27 cellular contexts compared by ENCODE assay signal in genomic region chr6:152151930-152152329, GRCh38.
DNase-seq lines count a peak whose midpoint lies in the region; ATAC-seq and TF ChIP-seq lines count a peak whose summit lies in the region.
"Had no signal": no experiment of that assay in that cellular context is flagged by ENCODE, and none has a peak within 500 bp of the region (broad histone marks: within the 10 kb centered on the region; RNA-seq: fewer than 3 reads in every experiment).

No MANE protein-coding gene starts in this region.

- H3K4me3 ChIP-seq in tibial artery = no peak overlapping the region
- H3K4me3 ChIP-seq: GM23338, neural progenitor cell, transverse colon had no signal

- H3K27me3 Mint-ChIP-seq in central memory CD8-positive, alpha-beta T cell = no peaks in the 10 kb centered on the region
- H3K27me3 Mint-ChIP-seq in naive thymus-derived CD8-positive, alpha-beta T cell = no peaks in the 10 kb centered on the region

- H3K36me3 Mint-ChIP-seq in central memory CD8-positive, alpha-beta T cell (ENCODE audit: insufficient read depth) = peaks cover 86% of the 10 kb centered on the region
- peaks cover 5 to 97% (median 24%) of the 10 kb centered on the region in 3 donors for H3K36me3 Mint-ChIP-seq in naive thymus-derived CD8-positive, alpha-beta T cell

- POLR2A ChIA-PET in naive thymus-derived CD8-positive, alpha-beta T cell (lab: Charles Lee) = no interaction called here

- no peak for TF ChIP-seq CTCF in tibial artery (IDR thresholded peaks at IDR 0.05)

- H3K27me3 ChIP-seq in tibial artery = no peaks in the 10 kb centered on the region
- H3K27me3 ChIP-seq: neural progenitor cell, transverse colon had no signal

- H3K9me3 Mint-ChIP-seq in central memory CD8-positive, alpha-beta T cell = no peaks in the 10 kb centered on the region
- H3K9me3 Mint-ChIP-seq in naive thymus-derived CD8-positive, alpha-beta T cell = no peaks in the 10 kb centered on the region
- H3K9me3 Mint-ChIP-seq: activated T-helper 1 cell treated with anti-CD3 and anti-CD28 coated beads, Interleukin-12 subunit alpha, Interleukin-12 subunit beta, Interleukin-2, Interleukin-4 antibody, amounts not matched to agents 30 ng/mL and 10 ng/mL and 1 ng/mL, durations not matched to agents 14 hours and 24 hours and 36 hours; GM23338; neural progenitor cell; T-helper 1 cell treated with Interleukin-12 subunit alpha and Interleukin-12 subunit beta and Interleukin-4 antibody, amounts not matched to agents 30 μg/mL and 1 μg/mL, for 36 hours had no signal

- peaks cover 7% of the 10 kb centered on the region for H3K4me1 Mint-ChIP-seq in central memory CD8-positive, alpha-beta T cell
- H3K4me1 Mint-ChIP-seq in naive thymus-derived CD8-positive, alpha-beta T cell = peaks cover 0 to 7% (median 0%) of the 10 kb centered on the region in 4 donors
- H3K4me1 Mint-ChIP-seq: neural progenitor cell had no signal

- intact Hi-C loops in tibial artery (cut with DNase I; ENCODE audit: low total_unique reads) = no loop called here

- no peak overlapping the region for H3K4me3 Mint-ChIP-seq in central memory CD8-positive, alpha-beta T cell
- H3K4me3 Mint-ChIP-seq in naive thymus-derived CD8-positive, alpha-beta T cell = no peak overlapping the region
- H3K4me3 Mint-ChIP-seq: activated T-helper 1 cell treated with anti-CD3 and anti-CD28 coated beads, Interleukin-12 subunit alpha, Interleukin-12 subunit beta, Interleukin-2, Interleukin-4 antibody, amounts not matched to agents 30 ng/mL and 10 ng/mL and 1 ng/mL, durations not matched to agents 14 hours and 24 hours and 36 hours; GM23338; neural progenitor cell; T-helper 1 cell treated with Interleukin-12 subunit alpha and Interleukin-12 subunit beta and Interleukin-4 antibody, amounts not matched to agents 30 μg/mL and 1 μg/mL, for 36 hours had no signal

- peak overlapping the region; percentile 1 for H3K27ac Mint-ChIP-seq in central memory CD8-positive, alpha-beta T cell (ENCODE audit: low read depth)
- H3K27ac Mint-ChIP-seq in naive thymus-derived CD8-positive, alpha-beta T cell = peak overlapping the region in 8 of 10 donors; percentile 0 to 85 (median 44)
- H3K27ac Mint-ChIP-seq: activated T-helper 1 cell treated with anti-CD3 and anti-CD28 coated beads, Interleukin-12 subunit alpha, Interleukin-12 subunit beta, Interleukin-2, Interleukin-4 antibody, amounts not matched to agents 30 ng/mL and 10 ng/mL and 1 ng/mL, durations not matched to agents 14 hours and 24 hours and 36 hours; GM23338; neural progenitor cell; T-helper 1 cell treated with Interleukin-12 subunit alpha and Interleukin-12 subunit beta and Interleukin-4 antibody, amounts not matched to agents 30 μg/mL and 1 μg/mL, for 36 hours had no signal

- peak; percentile 9 for DNase-seq in CD1c-positive myeloid dendritic cell (ENCODE audit: extremely low spot score)
- peak; percentile 78 for DNase-seq in SK-N-DZ (ENCODE audit: low spot score)
- no peak for DNase-seq in central memory CD8-positive, alpha-beta T cell (ENCODE audit: low spot score in 2 of 2)
- no peak for DNase-seq in naive thymus-derived CD8-positive, alpha-beta T cell
- DNase-seq in tibial artery = no peak
- no peak for DNase-seq in NCI-H510A (lab: John Stamatoyannopoulos, UW)
- DNase-seq in AG08396 (ENCODE audit: low spot score) = no peak
- DNase-seq: activated naive CD4-positive, alpha-beta T cell treated with anti-CD3 and anti-CD28 coated beads, Interleukin-2, amount 50 U/mL, for 16 hours; DMS53; effector CD8-positive, alpha-beta T cell; foreskin melanocyte; hippocampal formation; Kasumi-1; left ventricle myocardium superior; midbrain; MV-4-11; NCI-H510A treated with DMSO at 0.1 percent for 48 hours; SHP77 treated with DMSO at 0.1 percent for 48 hours; stimulated activated CD8-positive, alpha-beta memory T cell treated with anti-CD3 and anti-CD28 coated beads, Interleukin-4, amount 100 ng/mL, for 48 hours; transverse colon; WERI-Rb-1 had no signal

- no peaks in the 10 kb centered on the region for H3K9me3 ChIP-seq in tibial artery
- H3K9me3 ChIP-seq: transverse colon had no signal

- H3K27ac ChIP-seq in tibial artery = no peak overlapping the region
- H3K27ac ChIP-seq: neural progenitor cell, transverse colon, WERI-Rb-1 had no signal

- ATAC-seq in central memory CD8-positive, alpha-beta T cell (replicated peaks; ENCODE audit: extremely low read depth, poor library complexity, severe bottlenecking) = no peak
- no peak for ATAC-seq in naive thymus-derived CD8-positive, alpha-beta T cell
- ATAC-seq in HG03139 (IDR thresholded peaks at IDR 0.05; ENCODE audit: unreplicated experiment) = no peak
- ATAC-seq: GM23338, left ventricle myocardium superior, Panc1 had no signal

- peaks cover 66 to 80% (median 75%) of the 10 kb centered on the region in 3 donors for H3K36me3 ChIP-seq in tibial artery
- H3K36me3 ChIP-seq: neural progenitor cell, WERI-Rb-1 had no signal

- H3K4me1 ChIP-seq in tibial artery = peaks cover 0 to 14% (median under 1%) of the 10 kb centered on the region in 4 donors
- H3K4me1 ChIP-seq: neural progenitor cell, transverse colon had no signal

Comparison
In these comparisons a context has a peak if more than half of its experiments do, and no peak if none do; other contexts are left out.
1. DNase-seq: peak in CD1c-positive myeloid dendritic cell (single experiment) and SK-N-DZ (single experiment); none in central memory CD8-positive, alpha-beta T cell (0 of 2), naive thymus-derived CD8-positive, alpha-beta T cell (0 of 10), tibial artery (0 of 2), NCI-H510A (single experiment) and AG08396 (single experiment).